In the genomic region with DNA sequence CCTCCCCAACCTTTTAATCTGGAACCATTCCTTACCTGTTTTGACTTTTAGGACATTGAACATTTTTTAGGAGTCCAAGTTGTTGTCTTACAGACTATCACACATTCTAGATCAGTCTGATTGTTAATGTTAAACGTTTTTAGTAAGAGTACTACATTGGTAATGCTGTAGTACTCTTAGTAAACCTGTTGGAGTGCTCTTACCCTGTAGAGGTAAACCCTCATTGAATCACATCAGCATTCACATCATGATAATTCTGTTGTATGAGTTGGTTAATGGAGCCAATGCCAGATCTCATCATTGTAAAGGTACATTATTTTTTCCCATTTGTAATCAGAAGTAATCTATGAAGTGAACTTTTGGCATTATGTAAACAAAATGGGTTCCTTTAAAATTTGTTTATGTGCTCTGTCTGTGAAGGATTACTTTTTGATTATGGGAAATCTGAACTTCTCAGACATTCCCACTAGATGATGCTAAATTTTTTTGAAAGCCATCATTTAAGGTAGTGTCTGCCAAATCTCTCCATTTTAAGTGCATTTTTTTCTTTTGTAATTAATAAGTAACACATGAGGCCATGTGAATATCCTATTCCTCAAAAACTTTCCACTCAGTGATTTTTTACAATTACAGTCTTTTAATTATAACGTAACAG, we compare ENCODE assay signal across 8 cellular contexts. TPM values are rescaled to one million over a fixed set of nuclear protein-coding genes. Genes with fewer than 3 reads are reported as not detected.
DNase-seq lines count a peak whose midpoint lies in the region; ATAC-seq and TF ChIP-seq lines count a peak whose summit lies in the region.

No MANE protein-coding gene starts in this region.

- CTCF ChIA-PET in HEK293 (lab: Yijun Ruan, JAX): no interaction called here

- no peak overlapping the region for H3K27ac Mint-ChIP-seq in activated naive CD8-positive, alpha-beta T cell treated with anti-CD3 and anti-CD28 coated beads, Interleukin-2, amount 10 ng/mL, durations not matched to agents 7 days and 5 days

- H3K27me3 Mint-ChIP-seq in activated T-cell treated with anti-CD3 and anti-CD28 coated beads, Interleukin-2, amount 50 U/mL, for 4 hours (ENCODE audit: low read depth): no peaks in the 10 kb centered on the region
- no peaks in the 10 kb centered on the region for H3K27me3 Mint-ChIP-seq in activated naive CD8-positive, alpha-beta T cell treated with anti-CD3 and anti-CD28 coated beads, Interleukin-2, amount 10 ng/mL, durations not matched to agents 7 days and 5 days

- H3K9me3 Mint-ChIP-seq in activated T-cell treated with anti-CD3 and anti-CD28 coated beads, Interleukin-2, amount 50 U/mL, for 4 hours: no peaks in the 10 kb centered on the region
- no peaks in the 10 kb centered on the region for H3K9me3 Mint-ChIP-seq in activated naive CD8-positive, alpha-beta T cell treated with anti-CD3 and anti-CD28 coated beads, Interleukin-2, amount 10 ng/mL, durations not matched to agents 7 days and 5 days

- no peak for DNase-seq in activated T-cell treated with anti-CD3 and anti-CD28 coated beads, Interleukin-2, amount 50 U/mL, for 4 hours
- no peak for DNase-seq in activated T-cell treated with anti-CD3 and anti-CD28 coated beads, Interleukin-2, amount 50 U/mL, for 1 hour
- peak; percentile 46 for DNase-seq in MM.1S
- DNase-seq in activated naive CD8-positive, alpha-beta T cell treated with anti-CD3 and anti-CD28 coated beads, Interleukin-2, amount 10 ng/mL, durations not matched to agents 7 days and 5 days: no peak
- DNase-seq in kidney tubule cell (ENCODE audit: low spot score): peak; percentile 66
- no peak for DNase-seq in stimulated activated CD4-positive, alpha-beta T cell treated with anti-CD3 and anti-CD28 coated beads, Interleukin-4, amount 100 ng/mL, for 24 hours

- peaks cover 29% of the 10 kb centered on the region for H3K36me3 Mint-ChIP-seq in activated T-cell treated with anti-CD3 and anti-CD28 coated beads, Interleukin-2, amount 50 U/mL, for 4 hours (ENCODE audit: insufficient read depth)
- H3K36me3 Mint-ChIP-seq in activated naive CD8-positive, alpha-beta T cell treated with anti-CD3 and anti-CD28 coated beads, Interleukin-2, amount 10 ng/mL, durations not matched to agents 7 days and 5 days: peaks cover 16% of the 10 kb centered on the region

- H3F3A ChIP-seq in MM.1S (ENCODE audit: insufficient read depth, low read length): no peaks in the 10 kb centered on the region

- H3K4me3 ChIP-seq in HEK293 (ENCODE audit: low read depth, low read length): no peak overlapping the region
- no peak overlapping the region for H3K4me3 ChIP-seq in MM.1S (ENCODE audit: low read length)

- H3K4me1 ChIP-seq in HEK293 (ENCODE audit: control insufficient read depth, insufficient read depth, low read length) (no peaks in the 10 kb centered on the region), MM.1S (ENCODE audit: low read length) (no peaks in the 10 kb centered on the region)

- no peaks in the 10 kb centered on the region for H3K9me2 ChIP-seq in MM.1S (replicated peaks; ENCODE audit: insufficient read depth, low read length)

- no peak overlapping the region for H3K4me2 ChIP-seq in MM.1S (ENCODE audit: low read depth, low read length)

- peak; percentile 71 to 79 for ATAC-seq in activated T-cell treated with anti-CD3 and anti-CD28 coated beads, Interleukin-2, amount 50 U/mL, for 4 hours
- peak; percentile 95 for ATAC-seq in activated naive CD8-positive, alpha-beta T cell treated with anti-CD3 and anti-CD28 coated beads, Interleukin-2, amount 10 ng/mL, durations not matched to agents 7 days and 5 days (ENCODE audit: low read depth)
- no peak for ATAC-seq in GM19023 (IDR thresholded peaks at IDR 0.05; ENCODE audit: unreplicated experiment)

- H2AFZ ChIP-seq in MM.1S (ENCODE audit: low read length): no peak overlapping the region

- no peaks in the 10 kb centered on the region for H3K27me3 ChIP-seq in MM.1S (replicated peaks; ENCODE audit: insufficient read depth, low read length)

- H3K9ac ChIP-seq in MM.1S (ENCODE audit: low read length): no peak overlapping the region

- H3K4me1 Mint-ChIP-seq in activated T-cell treated with anti-CD3 and anti-CD28 coated beads, Interleukin-2, amount 50 U/mL, for 4 hours (ENCODE audit: low read depth): peaks cover 10% of the 10 kb centered on the region
- peaks cover 5% of the 10 kb centered on the region for H3K4me1 Mint-ChIP-seq in activated naive CD8-positive, alpha-beta T cell treated with anti-CD3 and anti-CD28 coated beads, Interleukin-2, amount 10 ng/mL, durations not matched to agents 7 days and 5 days

- POLR2A ChIA-PET in HEK293 (lab: Yijun Ruan, JAX): no interaction called here
- POLR2A ChIA-PET in activated naive CD8-positive, alpha-beta T cell treated with anti-CD3 and anti-CD28 coated beads, Interleukin-2, amount 10 ng/mL, durations not matched to agents 7 days and 5 days (lab: Charles Lee): interaction anchor here (1.6 kb wide), 1 partner anchor 55 kb away, joined by 3 read pairs; the partner anchor contains the start of gene VWA8

- TF ChIP-seq CTCF in HEK293 (tag by site-specific recombination; IDR thresholded peaks at IDR 0.05): no peak
- TF ChIP-seq CTCF in MM.1S (IDR thresholded peaks at IDR 0.05; ENCODE audit: low read length): peak; percentile 59

- no peak overlapping the region for H3K4me3 Mint-ChIP-seq in activated T-cell treated with anti-CD3 and anti-CD28 coated beads, Interleukin-2, amount 50 U/mL, for 4 hours
- no peak overlapping the region for H3K4me3 Mint-ChIP-seq in activated naive CD8-positive, alpha-beta T cell treated with anti-CD3 and anti-CD28 coated beads, Interleukin-2, amount 10 ng/mL, durations not matched to agents 7 days and 5 days

- peaks cover 4 to 8% of the 10 kb centered on the region in 2 experiments for H3K36me3 ChIP-seq in HEK293 (ENCODE audit: control insufficient read depth in 2 of 2, insufficient read depth in 1 of 2, low read length in 2 of 2)
- no peaks in the 10 kb centered on the region for H3K36me3 ChIP-seq in MM.1S (replicated peaks; ENCODE audit: insufficient read depth, low read length)

- H3K79me2 ChIP-seq in MM.1S (ENCODE audit: low read length): no peaks in the 10 kb centered on the region

- no peaks in the 10 kb centered on the region for H4K20me1 ChIP-seq in MM.1S (ENCODE audit: insufficient read depth, low read length)

- H3K27ac ChIP-seq in HEK293 (ENCODE audit: extremely low read depth, low read depth, low read length) (no peak overlapping the region), MM.1S (ENCODE audit: low read length) (no peak overlapping the region)

- H3K9me3 ChIP-seq in HEK293 (ENCODE audit: control insufficient read depth, insufficient read depth, low read depth, low read length) (no peaks in the 10 kb centered on the region), MM.1S (replicated peaks; ENCODE audit: insufficient read depth, low read length) (no peaks in the 10 kb centered on the region)

TF ChIP-seq in HEK293, 187 proteins besides CTCF, POLR2A, EP300 and RAD21:
- no peak for TF ChIP-seq PRDM1 (tag by site-specific recombination; IDR thresholded peaks at IDR 0.05)
- 0 out of 2 replicates have a peak, but pooled peaks have one; percentile 21 for TF ChIP-seq ZNF660 (tag by site-specific recombination; IDR thresholded peaks at IDR 0.05)

RNA-seq across cellular contexts. Expression of gene VWA8, which starts 55.2 kb away (rescaled TPM):
- 10 to 100 TPM; 22.2 to 31.9 (median 26.4) TPM for total RNA-seq in activated T-cell treated with anti-CD3 and anti-CD28 coated beads, Interleukin-2, amount 50 U/mL, for 4 hours
- 10 to 100 TPM; 18.6 to 21.1 TPM for total RNA-seq in activated naive CD8-positive, alpha-beta T cell treated with anti-CD3 and anti-CD28 coated beads, Interleukin-2, amount 10 ng/mL, durations not matched to agents 7 days and 5 days

Comparison
In these comparisons a context has a peak if more than half of its experiments do, and no peak if none do; other contexts are left out.
1. DNase-seq: peak in MM.1S (single experiment) and kidney tubule cell (single experiment); none in activated T-cell treated with anti-CD3 and anti-CD28 coated beads, Interleukin-2, amount 50 U/mL, for 4 hours (single experiment), activated T-cell treated with anti-CD3 and anti-CD28 coated beads, Interleukin-2, amount 50 U/mL, for 1 hour (single experiment), activated naive CD8-positive, alpha-beta T cell treated with anti-CD3 and anti-CD28 coated beads, Interleukin-2, amount 10 ng/mL, durations not matched to agents 7 days and 5 days (single experiment) and stimulated activated CD4-positive, alpha-beta T cell treated with anti-CD3 and anti-CD28 coated beads, Interleukin-4, amount 100 ng/mL, for 24 hours (single experiment).